ENCODE assay signal across 11 cellular contexts in the genomic region with DNA sequence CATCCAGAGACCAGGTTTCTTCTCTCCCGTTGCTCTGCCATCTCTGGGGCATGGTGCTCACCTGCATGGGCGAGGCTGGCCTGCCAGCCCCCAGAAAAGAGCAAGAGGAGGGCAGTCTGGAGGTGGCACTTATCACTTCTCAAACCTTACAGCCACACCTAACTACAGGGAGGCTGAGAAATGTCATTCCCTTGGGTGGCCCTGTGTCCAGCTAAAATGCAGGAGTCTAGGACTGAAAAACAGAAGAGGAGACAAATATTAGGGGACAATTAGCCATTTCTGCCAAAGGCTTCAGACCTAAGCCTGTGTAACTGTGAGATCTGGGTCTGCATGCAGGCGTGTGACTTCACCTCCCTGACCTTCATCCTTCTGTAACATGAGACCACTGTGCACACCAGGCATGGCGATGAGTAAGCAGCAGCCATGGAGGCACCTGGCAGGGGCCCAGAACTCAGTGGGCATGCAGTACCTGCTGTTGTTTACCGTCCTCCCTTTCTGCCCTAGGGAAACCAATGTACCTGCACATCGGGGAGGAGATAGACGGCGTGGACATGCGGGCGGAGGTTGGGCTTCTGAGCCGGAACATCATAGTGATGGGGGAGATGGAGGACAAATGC.
A peak's percentile ranks its signal among the peaks of the same experiment; 100 is the strongest.
DNase-seq lines count a peak whose midpoint lies in the region; ATAC-seq and TF ChIP-seq lines count a peak whose summit lies in the region.
"Had no signal": no experiment of that assay in that cellular context is flagged by ENCODE, and none has a peak within 500 bp of the region (broad histone marks: within the 10 kb centered on the region; RNA-seq: fewer than 3 reads in every experiment).

No MANE protein-coding gene starts in this region.

- ATAC-seq in GM18868 (IDR thresholded peaks at IDR 0.05; ENCODE audit: unreplicated experiment) (no peak), GM21717 (IDR thresholded peaks at IDR 0.05; ENCODE audit: unreplicated experiment) (no peak)
- ATAC-seq: heart right ventricle had no signal

- H3K36me3 Mint-ChIP-seq in chondrocyte (ENCODE audit: low read depth), result peaks cover 46% of the 10 kb centered on the region

- peaks cover 7% of the 10 kb centered on the region for H3K9me3 Mint-ChIP-seq in chondrocyte (ENCODE audit: low read depth)
- H3K9me3 Mint-ChIP-seq: stimulated activated naive CD8-positive, alpha-beta T cell treated with anti-CD3 and anti-CD28 coated beads, Interleukin-15, Interleukin-2, amounts not matched to agents 100 ng/mL and 50 ng/mL, for 24 hours had no signal

- H3K4me3 Mint-ChIP-seq in chondrocyte (ENCODE audit: unreplicated experiment), result no peak overlapping the region
- H3K4me3 Mint-ChIP-seq: stimulated activated naive CD8-positive, alpha-beta T cell treated with anti-CD3 and anti-CD28 coated beads, Interleukin-15, Interleukin-2, amounts not matched to agents 100 ng/mL and 50 ng/mL, for 24 hours had no signal

- TF ChIP-seq CTCF in chondrocyte (IDR thresholded peaks at IDR 0.05), result no peak

- DNase-seq in AG08396 (ENCODE audit: low spot score), result peak; percentile 25
- DNase-seq in HuH-7 (ENCODE audit: low spot score), result peak; percentile 20
- DNase-seq in NCI-H345 (lab: John Stamatoyannopoulos, UW), result peak; percentile 91
- DNase-seq in chondrocyte (ENCODE audit: low spot score), result no peak
- DNase-seq in T-helper 2 cell, result no peak
- no peak for DNase-seq in cerebellum (ENCODE audit: low spot score)
- DNase-seq: heart right ventricle, T-helper 9 cell had no signal

- H3K4me1 Mint-ChIP-seq in chondrocyte (ENCODE audit: low read depth), result peaks cover 20% of the 10 kb centered on the region

- H3K27me3 Mint-ChIP-seq in chondrocyte (ENCODE audit: low read depth), result no peaks in the 10 kb centered on the region
- H3K27me3 Mint-ChIP-seq: stimulated activated naive CD8-positive, alpha-beta T cell treated with anti-CD3 and anti-CD28 coated beads, Interleukin-15, Interleukin-2, amounts not matched to agents 100 ng/mL and 50 ng/mL, for 24 hours had no signal

- peak overlapping the region; percentile 2 for H3K27ac Mint-ChIP-seq in chondrocyte (ENCODE audit: unreplicated experiment)
- H3K27ac Mint-ChIP-seq: stimulated activated naive CD8-positive, alpha-beta T cell treated with anti-CD3 and anti-CD28 coated beads, Interleukin-15, Interleukin-2, amounts not matched to agents 100 ng/mL and 50 ng/mL, for 24 hours had no signal

Comparison
In these comparisons a context has a peak if more than half of its experiments do, and no peak if none do; other contexts are left out.
1. DNase-seq: peak in AG08396 (single experiment), HuH-7 (single experiment) and NCI-H345 (single experiment); none in chondrocyte (single experiment), T-helper 2 cell (0 of 5) and cerebellum (single experiment).